Comparison of ENCODE assay signal across 8 cellular contexts in genomic region chr9:5442400-5443011, GRCh38. TPM values are rescaled to one million over a fixed set of nuclear protein-coding genes. Genes with fewer than 3 reads are reported as not detected.
DNase-seq lines count a peak whose midpoint lies in the region; ATAC-seq, FAIRE-seq and TF ChIP-seq lines count a peak whose summit lies in the region.

No MANE protein-coding gene starts in this region.

- no peak overlapping the region for H3K9ac ChIP-seq in mammary epithelial cell (ENCODE audit: insufficient read depth, low read length)

- dilution Hi-C loops in mammary epithelial cell (cut with HindIII; ENCODE audit: low sequenced_read_pairs), result loop anchor here (10.0 kb wide), 1 partner anchor 122 kb away; no protein-coding TSS in a partner anchor

- H3K36me3 Mint-ChIP-seq in CD8-positive, alpha-beta T cell, result no peaks in the 10 kb centered on the region

- no peak overlapping the region for H3K27ac Mint-ChIP-seq in CD8-positive, alpha-beta T cell

- BruUV-seq in mammary epithelial cell (replicated peaks; lab: Mats Ljungman, UMichigan), result no TSS peak

- no peaks in the 10 kb centered on the region for H3K9me3 ChIP-seq in CD8-positive, alpha-beta T cell (ENCODE audit: low read length)
- no peaks in the 10 kb centered on the region for H3K9me3 ChIP-seq in mammary epithelial cell (replicated peaks; ENCODE audit: insufficient read depth, low read length)

- H3K4me2 ChIP-seq in mammary epithelial cell (ENCODE audit: insufficient read depth, low read depth, low read length), result no peak overlapping the region

- no peak overlapping the region for H3K27ac ChIP-seq in CD8-positive, alpha-beta T cell (ENCODE audit: low read depth, low read length)
- H3K27ac ChIP-seq in mammary epithelial cell (ENCODE audit: insufficient read depth, low read depth, low read length), result no peak overlapping the region

- no peaks in the 10 kb centered on the region for H3K9me3 Mint-ChIP-seq in CD8-positive, alpha-beta T cell

- H3K27me3 Mint-ChIP-seq in CD8-positive, alpha-beta T cell (ENCODE audit: low read depth), result no peaks in the 10 kb centered on the region

- H3K4me1 Mint-ChIP-seq in CD8-positive, alpha-beta T cell (ENCODE audit: low read depth), result peaks cover 27% of the 10 kb centered on the region

- TF ChIP-seq CTCF in CD8-positive, alpha-beta T cell (IDR thresholded peaks at IDR 0.05), result peak; percentile 55
- peak; percentile 49 to 67 for TF ChIP-seq CTCF in mammary epithelial cell (conservative IDR thresholded peaks at IDR 0.05 in 1 of 2, IDR thresholded peaks at IDR 0.05 in 1 of 2; ENCODE audit: extremely low read depth in 1 of 2, insufficient read depth in 1 of 2, low read depth in 1 of 2, low read length in 2 of 2)

- H3K4me1 ChIP-seq in CD8-positive, alpha-beta T cell (ENCODE audit: insufficient read depth, low read length), result peaks cover 10% of the 10 kb centered on the region
- H3K4me1 ChIP-seq in mammary epithelial cell (ENCODE audit: insufficient read depth, low read length), result peaks cover 30% of the 10 kb centered on the region

- H3K36me3 ChIP-seq in CD8-positive, alpha-beta T cell (ENCODE audit: insufficient read depth, low read length), result no peaks in the 10 kb centered on the region
- no peaks in the 10 kb centered on the region for H3K36me3 ChIP-seq in mammary epithelial cell (ENCODE audit: insufficient read depth, low read length)

- no peaks in the 10 kb centered on the region for H4K20me1 ChIP-seq in mammary epithelial cell (ENCODE audit: insufficient read depth, low read length)

- peak in 3 of 7 experiments; percentile 17 to 22 (median 21) for DNase-seq in CD8-positive, alpha-beta T cell
- no peak for DNase-seq in H54 (ENCODE audit: insufficient read length, low spot score)
- DNase-seq in NCI-H82 (lab: John Stamatoyannopoulos, UW), result peak; percentile 67
- DNase-seq in mammary epithelial cell, result peak; percentile 49
- peak; percentile 76 to 84 for DNase-seq in lung microvascular endothelial cell (ENCODE audit: low read depth in 2 of 2)

- intact Hi-C loops in CD8-positive, alpha-beta T cell (cut with DNase I, micrococcal nuclease), result loop anchor here (1.0 to 10.0 kb wide), 5 partner anchors 255 to 1918 kb away; partner anchors contain the start of genes INSL6 (in 1 of the 2) and RFX3 (in 1 of the 2)
- intact Hi-C loops in mammary epithelial cell (cut with micrococcal nuclease), result loop anchor here (1.0 kb wide), 1 partner anchor 256 kb away; no protein-coding TSS in a partner anchor

- H3K4me3 Mint-ChIP-seq in CD8-positive, alpha-beta T cell, result no peak overlapping the region

- H3K4me3 ChIP-seq in CD8-positive, alpha-beta T cell (ENCODE audit: low read depth, low read length), result no peak overlapping the region
- no peak overlapping the region for H3K4me3 ChIP-seq in mammary epithelial cell (replicated peaks in 1 of 3; ENCODE audit: insufficient read depth in 1 of 3, low read depth in 2 of 3, low read length in 3 of 3)

- no peak for ATAC-seq in CD8-positive, alpha-beta T cell
- no peak for ATAC-seq in GM21737 (IDR thresholded peaks at IDR 0.05; ENCODE audit: unreplicated experiment)
- ATAC-seq in HG03432 (IDR thresholded peaks at IDR 0.05; ENCODE audit: unreplicated experiment), result no peak
- no peak for ATAC-seq in HG03521 (IDR thresholded peaks at IDR 0.05; ENCODE audit: unreplicated experiment)

- peak; percentile 96 for FAIRE-seq in H54 (lab: Jason Lieb, UNC)

- no peaks in the 10 kb centered on the region for H3K27me3 ChIP-seq in CD8-positive, alpha-beta T cell (ENCODE audit: insufficient read depth, low read length)
- H3K27me3 ChIP-seq in mammary epithelial cell (ENCODE audit: insufficient read depth, low read length), result no peaks in the 10 kb centered on the region

- H3K79me2 ChIP-seq in mammary epithelial cell (ENCODE audit: insufficient read depth, low read length), result no peaks in the 10 kb centered on the region

- in situ Hi-C loops in mammary epithelial cell (cut with MboI; ENCODE audit: low sequenced_read_pairs in 2 of 2), result loop anchor here (25.0 kb wide), 2 partner anchors 255 to 680 kb away; partner anchors contain the start of gene INSL6 (in 1 of the 2)

- CTCF ChIA-PET in CD8-positive, alpha-beta T cell (lab: Charles Lee), result interaction anchor here (0.6 to 8.9 kb wide), 7 partner anchors 10 to 255 kb away, joined by 3 to 97 read pairs (median 4); partner anchors contain the start of gene INSL6
- CTCF ChIA-PET in mammary epithelial cell (lab: Charles Lee; ENCODE audit: low non-redundant PET), result interaction anchor here (0.6 to 1.0 kb wide), 5 partner anchors 18 to 938 kb away, joined by 3 to 11 read pairs (median 5); no protein-coding TSS in a partner anchor

- POLR2A ChIA-PET in CD8-positive, alpha-beta T cell (lab: Charles Lee), result interaction anchor here (1.1 kb wide), 1 partner anchor 22 kb away, joined by 3 read pairs; no protein-coding TSS in a partner anchor

- no peak for TF ChIP-seq POLR2A in H54 (IDR thresholded peaks at IDR 0.05; ENCODE audit: low read depth, low read length)

- no peak overlapping the region for H2AFZ ChIP-seq in mammary epithelial cell (ENCODE audit: low read depth, low read length)

- WGBS in mammary epithelial cell (ENCODE audit: low coverage, missing lambda C conversion rate), result 50% methylated on average over 2 of the region's 2 CpGs

RNA-seq across cellular contexts. Expression of gene PLGRKT, which starts 4.8 kb away (rescaled TPM):
- total RNA-seq in CD8-positive, alpha-beta T cell, result 10 to 100 TPM; 10.1 to 12.8 TPM
- total RNA-seq in mammary epithelial cell (10 to 100 TPM; 13.3 to 31.2 TPM), lung microvascular endothelial cell (5.0 and 5.2 TPM in 2 replicates)
- 15.5 TPM for polyA plus RNA-seq in mammary epithelial cell
- 6.5 TPM for polyA minus RNA-seq in mammary epithelial cell

RNA-seq across cellular contexts. Expression of gene CD274, which starts 7.8 kb away (rescaled TPM):
- total RNA-seq in CD8-positive, alpha-beta T cell, result 1 to 10 TPM; 3.4 to 3.7 TPM
- total RNA-seq in mammary epithelial cell (10 to 100 TPM; 19.5 to 30.6 TPM), lung microvascular endothelial cell (4.4 and 7.5 TPM in 2 replicates)
- polyA plus RNA-seq in mammary epithelial cell, result 6.5 TPM
- polyA minus RNA-seq in mammary epithelial cell, result not detected
